ENCODE assay signal across 15 cellular contexts in genomic region chr12:131836193-131836592, GRCh38. TPM values are rescaled to one million over a fixed set of nuclear protein-coding genes. Genes with fewer than 3 reads are reported as not detected.
DNase-seq lines count a peak whose midpoint lies in the region; ATAC-seq, FAIRE-seq and TF ChIP-seq lines count a peak whose summit lies in the region.
"Had no signal": no experiment of that assay in that cellular context is flagged by ENCODE, and none has a peak within 500 bp of the region (broad histone marks: within the 10 kb centered on the region; RNA-seq: fewer than 3 reads in every experiment).

No MANE protein-coding gene starts in this region.

- peaks cover 53% of the 10 kb centered on the region for H3K4me1 ChIP-seq in BLaER1
- peaks cover 0 to 6% of the 10 kb centered on the region in 2 experiments; a peak in 1 of 4 replicates for H3K4me1 ChIP-seq in HCT116 (ENCODE audit: control insufficient read depth in 1 of 2, insufficient read depth in 2 of 2, low read length in 2 of 2)
- no peaks in the 10 kb centered on the region for H3K4me1 ChIP-seq in GM12878 (ENCODE audit: control insufficient read depth, insufficient read depth, low read length)
- peaks cover 4% of the 10 kb centered on the region for H3K4me1 ChIP-seq in lower lobe of right lung
- H3K4me1 ChIP-seq: psoas muscle, SJCRH30 had no signal

- POLR2A ChIA-PET in HCT116 (lab: Charles Lee) (no interaction called here), GM12878 (lab: Charles Lee) (interaction anchor here (0.7 kb wide), 1 partner anchor 218 kb away, joined by 7 read pairs; no protein-coding TSS in a partner anchor)

- RAD21 ChIA-PET in HCT116 (lab: Charles Lee; ENCODE audit: low non-redundant PET in 1 of 2, low total read pairs in 2 of 2, uncharacterized antibody in 2 of 2, unreplicated experiment in 2 of 2) (interaction anchor here in 1 of 2 experiments (0.7 kb wide), 1 partner anchor 163 kb away, joined by 3 read pairs; no protein-coding TSS in a partner anchor), GM12878 (lab: Charles Lee; ENCODE audit: unreplicated experiment) (interaction anchor here (0.6 to 1.6 kb wide), 5 partner anchors 94 to 731 kb away, joined by 3 to 4 read pairs (median 3); no protein-coding TSS in a partner anchor)

- FAIRE-seq in GM12878 (lab: Jason Lieb, UNC), result no peak
- FAIRE-seq: G401.6, islet of Langerhans had no signal

- H3K9me3 ChIP-seq in BLaER1, result no peaks in the 10 kb centered on the region
- no peaks in the 10 kb centered on the region for H3K9me3 ChIP-seq in HCT116 (ENCODE audit: control insufficient read depth in 1 of 2, insufficient read depth in 1 of 2, low read depth in 1 of 2, low read length in 2 of 2)
- no peaks in the 10 kb centered on the region for H3K9me3 ChIP-seq in GM12878 (replicated peaks; ENCODE audit: control insufficient read depth, insufficient read depth, low read length)
- no peaks in the 10 kb centered on the region for H3K9me3 ChIP-seq in lower lobe of right lung
- H3K9me3 ChIP-seq: psoas muscle, SJCRH30, tibial artery had no signal

- 63% methylated on average over 3 of the region's 3 CpGs for WGBS in GM12878 (ENCODE audit: insufficient coverage, insufficient replicate concordance, low lambda C conversion rate, missing lambda C conversion rate)

- H3K36me3 ChIP-seq in BLaER1 (peaks cover 15% of the 10 kb centered on the region), HCT116 (ENCODE audit: control insufficient read depth in 1 of 2, insufficient read depth in 2 of 2, low read length in 2 of 2) (no peaks in the 10 kb centered on the region), GM12878 (ENCODE audit: control insufficient read depth in 2 of 2, insufficient read depth in 2 of 2, low read length in 1 of 2) (no peaks in the 10 kb centered on the region), lower lobe of right lung (no peaks in the 10 kb centered on the region)
- H3K36me3 ChIP-seq: SJCRH30, tibial artery had no signal

- no peak for TF ChIP-seq EP300 in GM12878 (IDR thresholded peaks at IDR 0.05; ENCODE audit: borderline replicate concordance in 1 of 2, control insufficient read depth in 1 of 2, low read depth in 2 of 2, low read length in 2 of 2)

- in situ Hi-C loops in GM12878 (cut with MboI), result no loop called here

- H3K4me3 ChIP-seq in BLaER1 (no peak overlapping the region), HCT116 (replicated peaks in 1 of 2; ENCODE audit: low read depth in 1 of 2, low read length in 2 of 2) (no peak overlapping the region), GM12878 (no peak overlapping the region), lower lobe of right lung (no peak overlapping the region)
- H3K4me3 ChIP-seq: psoas muscle, SJCRH30, tibial artery had no signal

- no peak for DNase-seq in HCT116 (ENCODE audit: low read depth, low spot score)
- no peak for DNase-seq in GM12878 (ENCODE audit: low read depth, low spot score)
- no peak for DNase-seq in lower lobe of right lung
- DNase-seq in effector CD8-positive, alpha-beta T cell (lab: John Stamatoyannopoulos, UW), result no peak
- no peak for DNase-seq in UCSD-AML1 (lab: John Stamatoyannopoulos, UW; ENCODE audit: unreplicated experiment)
- DNase-seq: activated CD4-positive, alpha-beta T cell treated with anti-CD3 and anti-CD28 coated beads for 36 hours; NCI-H2029; psoas muscle; tibial artery had no signal

- no peak overlapping the region for H3K9ac ChIP-seq in BLaER1
- no peak overlapping the region for H3K9ac ChIP-seq in HCT116 (ENCODE audit: low read length)
- H3K9ac ChIP-seq in GM12878 (ENCODE audit: control insufficient read depth, insufficient read depth, low read length), result no peak overlapping the region

- H4K20me1 ChIP-seq in BLaER1 (peaks cover 48% of the 10 kb centered on the region), HCT116 (ENCODE audit: insufficient read depth) (no peaks in the 10 kb centered on the region), GM12878 (ENCODE audit: control insufficient read depth, insufficient read depth) (no peaks in the 10 kb centered on the region)

- peak overlapping the region; percentile 46; the same call in 1 of the 2 replicates for H3K27ac ChIP-seq in BLaER1
- no peak overlapping the region for H3K27ac ChIP-seq in HCT116 (ENCODE audit: low read depth, low read length)
- no peak overlapping the region for H3K27ac ChIP-seq in GM12878 (ENCODE audit: control insufficient read depth, insufficient read depth)
- H3K27ac ChIP-seq in lower lobe of right lung, result no peak overlapping the region
- H3K27ac ChIP-seq: psoas muscle, SJCRH30, tibial artery had no signal

- H2AFZ ChIP-seq in HCT116 (ENCODE audit: low read depth, low read length, poor library complexity, severe bottlenecking) (no peak overlapping the region), GM12878 (ENCODE audit: control insufficient read depth, low read depth, low read length) (no peak overlapping the region)

- BruUV-seq in HCT116 (replicated peaks; lab: Mats Ljungman, UMichigan), result no TSS peak
- no TSS peak for BruUV-seq in GM12878 (replicated peaks; lab: Mats Ljungman, UMichigan)

- TF ChIP-seq CTCF in HCT116 (IDR thresholded peaks at IDR 0.05 in 2 of 3, conservative IDR thresholded peaks at IDR 0.05 in 1 of 3; ENCODE audit: borderline replicate concordance in 1 of 3, insufficient read depth in 1 of 3, low read depth in 2 of 3, low read length in 2 of 3) (peak; percentile 31 to 51 (median 43); a peak in 4 of 6 replicates), GM12878 (IDR thresholded peaks at IDR 0.05 in 2 of 3, conservative IDR thresholded peaks at IDR 0.05 in 1 of 3; ENCODE audit: control insufficient read depth in 2 of 3, extremely low read depth in 1 of 3, insufficient read depth in 1 of 3, low read depth in 3 of 3, low read length in 3 of 3) (peak in 2 of 3 experiments; percentile 32 to 41; a peak in 3 of 6 replicates), lower lobe of right lung (IDR thresholded peaks at IDR 0.05) (peak; percentile 25)

- H3K27me3 ChIP-seq in BLaER1 (peaks cover 19% of the 10 kb centered on the region), HCT116 (ENCODE audit: insufficient read depth, low read length) (no peaks in the 10 kb centered on the region), GM12878 (replicated peaks in 1 of 2; ENCODE audit: control insufficient read depth in 2 of 2, insufficient read depth in 2 of 2, low read length in 1 of 2) (no peaks in the 10 kb centered on the region), lower lobe of right lung (ENCODE audit: low read depth) (peaks cover 40% of the 10 kb centered on the region)
- H3K27me3 ChIP-seq: SJCRH30 had no signal

- SMC1A ChIA-PET in GM12878 (lab: Charles Lee; ENCODE audit: uncharacterized antibody, unreplicated experiment), result interaction anchor here (0.6 kb wide), 1 partner anchor 37 kb away, joined by 4 read pairs; no protein-coding TSS in a partner anchor

- H3K9me2 ChIP-seq in HCT116 (ENCODE audit: insufficient read depth), result no peaks in the 10 kb centered on the region

- ATAC-seq in HCT116 (no peak), GM12878 (peak; percentile 42; the same call in 2 of the 3 replicates), lower lobe of right lung (no peak), HG03457 (IDR thresholded peaks at IDR 0.05; ENCODE audit: unreplicated experiment) (no peak), GM19023 (IDR thresholded peaks at IDR 0.05; ENCODE audit: unreplicated experiment) (no peak)
- ATAC-seq: activated CD4-positive, alpha-beta T cell treated with anti-CD3 and anti-CD28 coated beads for 36 hours; psoas muscle had no signal

- H3K4me2 ChIP-seq in BLaER1 (peak overlapping the region; percentile 78), HCT116 (ENCODE audit: low read length) (no peak overlapping the region), GM12878 (ENCODE audit: control insufficient read depth, insufficient read depth) (no peak overlapping the region)

- no peak for TF ChIP-seq POLR2A in HCT116 (IDR thresholded peaks at IDR 0.05; ENCODE audit: borderline replicate concordance, extremely low read depth, insufficient read depth, insufficient read length)
- TF ChIP-seq POLR2A in GM12878 (IDR thresholded peaks at IDR 0.05; ENCODE audit: low read depth, low read length), result no peak

- H3K79me2 ChIP-seq in HCT116 (ENCODE audit: insufficient read depth, low read length), result no peaks in the 10 kb centered on the region
- no peaks in the 10 kb centered on the region for H3K79me2 ChIP-seq in GM12878 (ENCODE audit: control insufficient read depth, insufficient read depth, low read length)

- peak; percentile 65 for TF ChIP-seq RAD21 in HCT116 (IDR thresholded peaks at IDR 0.05; ENCODE audit: low read depth)
- TF ChIP-seq RAD21 in GM12878 (IDR thresholded peaks at IDR 0.05; ENCODE audit: insufficient read depth, low read depth, low read length), result peak; percentile 48; the same call in 1 of the 2 replicates

- intact Hi-C loops in HCT116 (cut with micrococcal nuclease), result loop anchor here (1.0 kb wide), 1 partner anchor 165 kb away; no protein-coding TSS in a partner anchor
- intact Hi-C loops in GM12878 (cut with micrococcal nuclease; ENCODE audit: unreplicated experiment), result loop anchor here (5.0 kb wide), 1 partner anchor 166 kb away; no protein-coding TSS in a partner anchor
- intact Hi-C loops in lower lobe of right lung (cut with DNase I), result no loop called here

- CTCF ChIA-PET in HCT116 (lab: Charles Lee) (interaction anchor here (0.6 to 0.7 kb wide), 2 partner anchors 148 to 424 kb away, joined by 3 read pairs; no protein-coding TSS in a partner anchor), GM12878 (lab: Yijun Ruan, JAX) (interaction anchor here (0.7 to 1.6 kb wide), 7 partner anchors 94 to 732 kb away, joined by 3 to 5 read pairs (median 4); partner anchors contain the start of gene EP400)

RNA-seq across cellular contexts. Expression of gene MMP17, which starts 8.0 kb away (rescaled TPM):
- 14.3 TPM for total RNA-seq in HCT116 (2021; ENCODE audit: unreplicated experiment)
- 14.5 and 16.0 TPM in 2 replicates for polyA plus RNA-seq in HCT116 (2012)
- 2.1 and 2.5 TPM in 2 replicates for total RNA-seq in GM12878 (2013; cell fraction: nucleolus; rRNA removed)
- 0.28 TPM in 1 of 2 replicates, not detected in the other for total RNA-seq in GM12878 (2014; rRNA removed)
- total RNA-seq in GM12878 (2014; rRNA removed; fragmentation: Illumina TruSeq; extraction: Trizol), result not detected in 2 replicates
- 0.43 TPM in 1 of 2 replicates, not detected in the other for total RNA-seq in GM12878 (2021)
- not detected for polyA plus RNA-seq in GM12878 (2011; ENCODE audit: low read depth)
- polyA plus RNA-seq in GM12878 (2011; rRNA removed), result 0.11 TPM in 1 of 2 replicates, not detected in the other
- 0.25 and 0.31 TPM in 2 replicates for polyA plus RNA-seq in GM12878 (2011; cell fraction: cytosol; rRNA removed)
- polyA plus RNA-seq in GM12878 (2011; cell fraction: nucleus; rRNA removed), result 0.51 and 0.72 TPM in 2 replicates
- polyA plus RNA-seq in GM12878 (2012), result 0.11 and 0.56 TPM in 2 replicates
- polyA plus RNA-seq in GM12878 (2014; fragmentation: Illumina TruSeq; extraction: Trizol), result not detected in 2 replicates
- not detected for polyA plus RNA-seq in GM12878 (2014; fragmentation: Nextera tagmentation; extraction: Ambion mirVana)
- 0.23 and 0.84 TPM in 2 replicates for polyA plus RNA-seq in GM12878 (2014; rRNA removed)
- polyA plus RNA-seq in GM12878 (2016; fragmentation: Nextera tagmentation; extraction: Ambion mirVana), result not detected
- not detected in 2 replicates for polyA minus RNA-seq in GM12878 (2011; rRNA and poly(A)+ RNA removed)
- polyA minus RNA-seq in GM12878 (2011; cell fraction: cytosol; rRNA and poly(A)+ RNA removed), result not detected in 2 replicates
- polyA minus RNA-seq in GM12878 (2011; cell fraction: nucleus; rRNA and poly(A)+ RNA removed), result 0.48 TPM in 1 of 2 replicates, not detected in the other
- 2.5 TPM for total RNA-seq in lower lobe of right lung
- total RNA-seq: activated CD4-positive, alpha-beta T cell treated with anti-CD3 and anti-CD28 coated beads for 36 hours had no signal

RNA-seq across cellular contexts. Expression of gene ULK1, which starts 58.2 kb away (rescaled TPM):
- 34.2 TPM for total RNA-seq in HCT116 (2021; ENCODE audit: unreplicated experiment)
- 17.4 and 24.4 TPM in 2 replicates for polyA plus RNA-seq in HCT116 (2012)
- total RNA-seq in GM12878 (2013; cell fraction: nucleolus; rRNA removed), result 23.9 and 25.7 TPM in 2 replicates
- total RNA-seq in GM12878 (2014; rRNA removed), result 1.9 and 2.0 TPM in 2 replicates
- 1.2 and 1.8 TPM in 2 replicates for total RNA-seq in GM12878 (2014; rRNA removed; fragmentation: Illumina TruSeq; extraction: Trizol)
- total RNA-seq in GM12878 (2021), result 14.1 and 15.8 TPM in 2 replicates
- polyA plus RNA-seq in GM12878 (2011; ENCODE audit: low read depth), result 19.9 TPM
- polyA plus RNA-seq in GM12878 (2011; rRNA removed), result 1.3 and 2.0 TPM in 2 replicates
- 1.7 and 2.2 TPM in 2 replicates for polyA plus RNA-seq in GM12878 (2011; cell fraction: cytosol; rRNA removed)
- polyA plus RNA-seq in GM12878 (2011; cell fraction: nucleus; rRNA removed), result 49.6 and 59.3 TPM in 2 replicates
- polyA plus RNA-seq in GM12878 (2012), result 10.8 and 14.5 TPM in 2 replicates
- 0.57 and 1.7 TPM in 2 replicates for polyA plus RNA-seq in GM12878 (2014; fragmentation: Illumina TruSeq; extraction: Trizol)
- polyA plus RNA-seq in GM12878 (2014; fragmentation: Nextera tagmentation; extraction: Ambion mirVana), result under 1 TPM; 0.13 to 0.55 TPM
- 7.7 and 9.4 TPM in 2 replicates for polyA plus RNA-seq in GM12878 (2014; rRNA removed)
- polyA plus RNA-seq in GM12878 (2016; fragmentation: Nextera tagmentation; extraction: Ambion mirVana), result 1 to 10 TPM in 1 of 2 experiments, under 1 TPM in 1; 0.87 to 1.1 TPM
- polyA minus RNA-seq in GM12878 (2011; rRNA and poly(A)+ RNA removed), result 2.0 and 5.2 TPM in 2 replicates
- 5.9 and 6.0 TPM in 2 replicates for polyA minus RNA-seq in GM12878 (2011; cell fraction: cytosol; rRNA and poly(A)+ RNA removed)
- polyA minus RNA-seq in GM12878 (2011; cell fraction: nucleus; rRNA and poly(A)+ RNA removed), result 8.1 and 13.6 TPM in 2 replicates
- total RNA-seq in lower lobe of right lung, result 32.2 TPM
